12 cellular contexts compared by ENCODE assay signal in the genomic region with DNA sequence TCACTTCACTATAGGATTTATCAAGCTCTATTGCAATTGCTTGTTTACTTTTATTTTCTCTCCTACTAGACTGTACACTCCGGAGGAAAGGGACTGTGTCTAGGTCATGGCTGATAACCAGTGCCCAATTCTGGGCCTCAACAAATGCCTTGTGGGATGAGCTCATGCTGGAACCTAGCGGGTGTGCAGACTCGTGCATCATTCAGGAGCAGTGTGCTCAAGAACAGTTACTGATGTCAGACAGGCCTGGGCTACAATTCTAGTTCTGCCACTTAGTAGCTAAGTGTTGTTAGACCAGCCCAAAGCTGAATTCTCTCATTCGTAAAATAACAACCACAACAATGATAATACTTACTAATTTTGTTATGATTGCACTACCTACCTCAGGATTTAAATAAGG.
A peak's percentile ranks its signal among the peaks of the same experiment; 100 is the strongest.
DNase-seq lines count a peak whose midpoint lies in the region; ATAC-seq and TF ChIP-seq lines count a peak whose summit lies in the region.
"Had no signal": no experiment of that assay in that cellular context is flagged by ENCODE, and none has a peak within 500 bp of the region (broad histone marks: within the 10 kb centered on the region; RNA-seq: fewer than 3 reads in every experiment).

No MANE protein-coding gene starts in this region.

- no peaks in the 10 kb centered on the region for H4K20me1 ChIP-seq in HCT116 (ENCODE audit: insufficient read depth)
- H4K20me1 ChIP-seq: BLaER1 had no signal

- no peak for TF ChIP-seq CTCF in HCT116 (IDR thresholded peaks at IDR 0.05 in 2 of 3, conservative IDR thresholded peaks at IDR 0.05 in 1 of 3; ENCODE audit: borderline replicate concordance in 1 of 3, insufficient read depth in 1 of 3, low read depth in 2 of 3, low read length in 2 of 3)
- no peak for TF ChIP-seq CTCF in brain microvascular endothelial cell (IDR thresholded peaks at IDR 0.05; ENCODE audit: low read depth, low read length, missing control alignments)
- no peak for TF ChIP-seq CTCF in CD8-positive, alpha-beta T cell (IDR thresholded peaks at IDR 0.05)

- H3K9ac ChIP-seq in HCT116 (ENCODE audit: low read length) = no peak overlapping the region
- H3K9ac ChIP-seq: BLaER1 had no signal

- H3K9me3 ChIP-seq in HCT116 (ENCODE audit: control insufficient read depth in 1 of 2, insufficient read depth in 1 of 2, low read depth in 1 of 2, low read length in 2 of 2) (no peaks in the 10 kb centered on the region), right cardiac atrium (ENCODE audit: control insufficient read depth, low read length) (no peaks in the 10 kb centered on the region)
- H3K9me3 ChIP-seq in CD8-positive, alpha-beta T cell (ENCODE audit: low read length) = no peaks in the 10 kb centered on the region
- H3K9me3 ChIP-seq: BLaER1 had no signal

- CTCF ChIA-PET in HCT116 (lab: Charles Lee) = no interaction called here
- CTCF ChIA-PET in CD8-positive, alpha-beta T cell (lab: Charles Lee) = interaction anchor here (0.9 to 3.3 kb wide), 4 partner anchors 13 to 415 kb away, joined by 3 to 13 read pairs (median 3); no protein-coding TSS in a partner anchor

- no peaks in the 10 kb centered on the region for H3K27me3 Mint-ChIP-seq in CD8-positive, alpha-beta T cell (ENCODE audit: low read depth)
- H3K27me3 Mint-ChIP-seq: activated CD4-positive, alpha-beta T cell treated with anti-CD3 and anti-CD28 coated beads, Interleukin-2, amount 10 ng/mL, durations not matched to agents 7 days and 5 days had no signal

- H3K4me3 Mint-ChIP-seq in CD8-positive, alpha-beta T cell = no peak overlapping the region
- H3K4me3 Mint-ChIP-seq: activated CD4-positive, alpha-beta T cell treated with anti-CD3 and anti-CD28 coated beads, Interleukin-2, amount 10 ng/mL, durations not matched to agents 7 days and 5 days had no signal

- no peak for TF ChIP-seq RAD21 in HCT116 (IDR thresholded peaks at IDR 0.05; ENCODE audit: low read depth)

- no TSS peak for BruUV-seq in HCT116 (replicated peaks; lab: Mats Ljungman, UMichigan)

- peak; percentile 21 for DNase-seq in A172 (ENCODE audit: low spot score)
- DNase-seq in HCT116 (ENCODE audit: low read depth, low spot score) = no peak
- DNase-seq in brain microvascular endothelial cell = peak; percentile 90
- DNase-seq in right cardiac atrium = no peak
- no peak for DNase-seq in CD8-positive, alpha-beta T cell
- DNase-seq: NCI-H748 treated with DMSO at 0.1 percent for 48 hours had no signal

- H3K4me3 ChIP-seq in HCT116 (replicated peaks in 1 of 2; ENCODE audit: low read depth in 1 of 2, low read length in 2 of 2) (0 out of 4 replicates have a peak overlapping the region, but pooled peaks of 1 of the 2 experiments have one; percentile 9), brain microvascular endothelial cell (ENCODE audit: low read depth, low read length) (no peak overlapping the region), right cardiac atrium (ENCODE audit: low read length) (no peak overlapping the region)
- no peak overlapping the region for H3K4me3 ChIP-seq in CD8-positive, alpha-beta T cell (ENCODE audit: low read depth, low read length)
- H3K4me3 ChIP-seq: BLaER1 had no signal

- WGBS in right cardiac atrium = 68% methylated on average over 4 of the region's 4 CpGs

- peak overlapping the region; percentile 62 for H3K4me2 ChIP-seq in HCT116 (ENCODE audit: low read length)
- H3K4me2 ChIP-seq: BLaER1 had no signal

- peak overlapping the region; percentile 48 for H2AFZ ChIP-seq in HCT116 (ENCODE audit: low read depth, low read length, poor library complexity, severe bottlenecking)

- POLR2A ChIA-PET in HCT116 (lab: Charles Lee) = no interaction called here
- POLR2A ChIA-PET in CD8-positive, alpha-beta T cell (lab: Charles Lee) = no interaction called here

- intact Hi-C loops in HCT116 (cut with micrococcal nuclease) (no loop called here), right cardiac atrium (cut with DNase I) (no loop called here)
- intact Hi-C loops in CD8-positive, alpha-beta T cell (cut with DNase I, micrococcal nuclease) = loop anchor here in 1 of 2 experiments (1.0 kb wide), 1 partner anchor 20 kb away; no protein-coding TSS in a partner anchor

- TF ChIP-seq POLR2A in HCT116 (IDR thresholded peaks at IDR 0.05; ENCODE audit: borderline replicate concordance, extremely low read depth, insufficient read depth, insufficient read length) = no peak

- RAD21 ChIA-PET in HCT116 (lab: Charles Lee; ENCODE audit: low non-redundant PET in 1 of 2, low total read pairs in 2 of 2, uncharacterized antibody in 2 of 2, unreplicated experiment in 2 of 2) = no interaction called here

- no peaks in the 10 kb centered on the region for H3K36me3 Mint-ChIP-seq in CD8-positive, alpha-beta T cell

- H3K9me2 ChIP-seq in HCT116 (ENCODE audit: insufficient read depth) = no peaks in the 10 kb centered on the region

- H3K27ac ChIP-seq in HCT116 (ENCODE audit: low read depth, low read length) (no peak overlapping the region), brain microvascular endothelial cell (peak overlapping the region; percentile 98), right cardiac atrium (ENCODE audit: low read length) (peak overlapping the region; percentile 20)
- no peak overlapping the region for H3K27ac ChIP-seq in CD8-positive, alpha-beta T cell (ENCODE audit: low read depth, low read length)
- H3K27ac ChIP-seq: BLaER1, HL-60 had no signal

- H3K27ac Mint-ChIP-seq in CD8-positive, alpha-beta T cell = no peak overlapping the region
- H3K27ac Mint-ChIP-seq: activated CD4-positive, alpha-beta T cell treated with anti-CD3 and anti-CD28 coated beads, Interleukin-2, amount 10 ng/mL, durations not matched to agents 7 days and 5 days had no signal

- in situ Hi-C loops in brain microvascular endothelial cell (cut with HindIII; ENCODE audit: low pct_ligation_motif_present, low sequenced_read_pairs) = no loop called here

- H3K4me1 ChIP-seq in HCT116 (ENCODE audit: control insufficient read depth in 1 of 2, insufficient read depth in 2 of 2, low read length in 2 of 2) (peaks cover 12 to 27% of the 10 kb centered on the region in 2 experiments), right cardiac atrium (ENCODE audit: control insufficient read depth, insufficient read depth, low read length) (no peaks in the 10 kb centered on the region)
- H3K4me1 ChIP-seq in CD8-positive, alpha-beta T cell (ENCODE audit: insufficient read depth, low read length) = no peaks in the 10 kb centered on the region
- H3K4me1 ChIP-seq: BLaER1 had no signal

- peaks cover 7% of the 10 kb centered on the region for H3K4me1 Mint-ChIP-seq in CD8-positive, alpha-beta T cell (ENCODE audit: low read depth)

- ATAC-seq in HCT116 (peak; percentile 21), right cardiac atrium (peak in 1 of 2 donors; percentile 23), HG02970 (IDR thresholded peaks at IDR 0.05; ENCODE audit: low FRiP score, unreplicated experiment) (no peak), HG03039 (IDR thresholded peaks at IDR 0.05; ENCODE audit: unreplicated experiment) (no peak), HG03469 (IDR thresholded peaks at IDR 0.05; ENCODE audit: unreplicated experiment) (no peak)
- no peak for ATAC-seq in CD8-positive, alpha-beta T cell

- no peaks in the 10 kb centered on the region for H3K79me2 ChIP-seq in HCT116 (ENCODE audit: insufficient read depth, low read length)

- no peaks in the 10 kb centered on the region for H3K9me3 Mint-ChIP-seq in CD8-positive, alpha-beta T cell
- H3K9me3 Mint-ChIP-seq: activated CD4-positive, alpha-beta T cell treated with anti-CD3 and anti-CD28 coated beads, Interleukin-2, amount 10 ng/mL, durations not matched to agents 7 days and 5 days had no signal

- H3K36me3 ChIP-seq in HCT116 (ENCODE audit: control insufficient read depth in 1 of 2, insufficient read depth in 2 of 2, low read length in 2 of 2) (no peaks in the 10 kb centered on the region), brain microvascular endothelial cell (replicated peaks) (no peaks in the 10 kb centered on the region)
- H3K36me3 ChIP-seq in CD8-positive, alpha-beta T cell (ENCODE audit: insufficient read depth, low read length) = no peaks in the 10 kb centered on the region
- H3K36me3 ChIP-seq: BLaER1 had no signal

- no peaks in the 10 kb centered on the region for H3K27me3 ChIP-seq in HCT116 (ENCODE audit: insufficient read depth, low read length)
- no peaks in the 10 kb centered on the region for H3K27me3 ChIP-seq in brain microvascular endothelial cell (replicated peaks)
- no peaks in the 10 kb centered on the region for H3K27me3 ChIP-seq in right cardiac atrium (ENCODE audit: control insufficient read depth, insufficient read depth)
- no peaks in the 10 kb centered on the region for H3K27me3 ChIP-seq in CD8-positive, alpha-beta T cell (ENCODE audit: insufficient read depth, low read length)
- H3K27me3 ChIP-seq: BLaER1 had no signal

TF ChIP-seq in HCT116, 20 proteins besides CTCF, POLR2A, EP300 and RAD21 (continues in another document):
- TF ChIP-seq SIN3A (IDR thresholded peaks at IDR 0.05; ENCODE audit: low read depth) (no peak), ZNF274 (IDR thresholded peaks at IDR 0.05; ENCODE audit: low read depth, low read length) (no peak), EZH2phosphoT487 (IDR thresholded peaks at IDR 0.05; ENCODE audit: borderline replicate concordance) (no peak), YY1 (IDR thresholded peaks at IDR 0.05; ENCODE audit: extremely low read depth, insufficient replicate concordance, low read depth, low read length) (no peak), EGR1 (IDR thresholded peaks at IDR 0.05; ENCODE audit: low read depth) (no peak), CBX3 (IDR thresholded peaks at IDR 0.05; ENCODE audit: low read depth) (no peak), FOSL1 (IDR thresholded peaks at IDR 0.05; ENCODE audit: low read depth) (no peak), ZFX (IDR thresholded peaks at IDR 0.05) (no peak)
- TF ChIP-seq, protein P1, sequence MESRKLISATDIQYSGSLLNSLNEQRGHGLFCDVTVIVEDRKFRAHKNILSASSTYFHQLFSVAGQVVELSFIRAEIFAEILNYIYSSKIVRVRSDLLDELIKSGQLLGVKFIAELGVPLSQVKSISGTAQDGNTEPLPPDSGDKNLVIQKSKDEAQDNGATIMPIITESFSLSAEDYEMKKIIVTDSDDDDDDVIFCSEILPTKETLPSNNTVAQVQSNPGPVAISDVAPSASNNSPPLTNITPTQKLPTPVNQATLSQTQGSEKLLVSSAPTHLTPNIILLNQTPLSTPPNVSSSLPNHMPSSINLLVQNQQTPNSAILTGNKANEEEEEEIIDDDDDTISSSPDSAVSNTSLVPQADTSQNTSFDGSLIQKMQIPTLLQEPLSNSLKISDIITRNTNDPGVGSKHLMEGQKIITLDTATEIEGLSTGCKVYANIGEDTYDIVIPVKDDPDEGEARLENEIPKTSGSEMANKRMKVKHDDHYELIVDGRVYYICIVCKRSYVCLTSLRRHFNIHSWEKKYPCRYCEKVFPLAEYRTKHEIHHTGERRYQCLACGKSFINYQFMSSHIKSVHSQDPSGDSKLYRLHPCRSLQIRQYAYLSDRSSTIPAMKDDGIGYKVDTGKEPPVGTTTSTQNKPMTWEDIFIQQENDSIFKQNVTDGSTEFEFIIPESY (IDR thresholded peaks at IDR 0.05; ENCODE audit: extremely low read depth, insufficient replicate concordance, low read length) = no peak
- TF ChIP-seq, protein P2, sequence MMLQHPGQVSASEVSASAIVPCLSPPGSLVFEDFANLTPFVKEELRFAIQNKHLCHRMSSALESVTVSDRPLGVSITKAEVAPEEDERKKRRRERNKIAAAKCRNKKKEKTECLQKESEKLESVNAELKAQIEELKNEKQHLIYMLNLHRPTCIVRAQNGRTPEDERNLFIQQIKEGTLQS (IDR thresholded peaks at IDR 0.05) = no peak

Comparison
In these comparisons a context has a peak if more than half of its experiments do, and no peak if none do; other contexts are left out.
1. DNase-seq: peak in A172 (single experiment) and brain microvascular endothelial cell (single experiment); none in HCT116 (single experiment), right cardiac atrium (0 of 3) and CD8-positive, alpha-beta T cell (0 of 7).
2. H3K27ac ChIP-seq: peak in brain microvascular endothelial cell (single experiment) and right cardiac atrium (single experiment); none in HCT116 (single experiment) and CD8-positive, alpha-beta T cell (single experiment).